In the genomic region with DNA sequence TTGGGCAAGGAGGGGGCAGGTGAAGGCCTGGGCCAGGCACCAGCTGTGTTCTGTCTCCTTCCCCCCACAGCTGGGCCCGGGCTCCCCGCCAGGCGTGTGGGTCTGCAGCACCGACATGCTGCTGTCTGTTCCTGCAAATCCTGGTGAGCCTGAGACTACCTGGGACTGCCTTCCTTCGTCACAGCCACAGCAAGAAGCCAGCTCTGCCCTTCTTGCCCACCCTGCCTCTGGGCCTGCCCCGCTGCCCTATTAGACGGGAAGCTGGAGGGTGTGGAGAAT, we compare ENCODE assay signal across 15 cellular contexts.
"Had no signal": no experiment of that assay in that cellular context is flagged by ENCODE, and none has a peak within 500 bp of the region (broad histone marks: within the 10 kb centered on the region; RNA-seq: fewer than 3 reads in every experiment).

No MANE protein-coding gene starts in this region.

- H3K9me3 ChIP-seq: colonic mucosa, sigmoid colon had no signal

- H3K36me3 ChIP-seq: colonic mucosa had no signal

- DNase-seq: colonic mucosa; effector CD4-positive, alpha-beta T cell; erythroblast; foreskin keratinocyte; kidney; left cardiac atrium; left ventricle myocardium superior; mesenchymal stem cell; midbrain; occipital lobe; sigmoid colon; stimulated activated naive CD4-positive, alpha-beta T cell treated with Interleukin-2 at 50 U/mL for 16 hours; trophoblast cell had no signal

- H3K4me3 ChIP-seq: colonic mucosa, lung, sigmoid colon, skin epidermis had no signal

- H3K27me3 ChIP-seq: colonic mucosa, foreskin keratinocyte, sigmoid colon had no signal

- H3K27ac ChIP-seq: colonic mucosa, foreskin keratinocyte, sigmoid colon, skin epidermis had no signal

- H3K4me1 ChIP-seq: colonic mucosa, foreskin keratinocyte, sigmoid colon had no signal
